ENCODE assay signal across 8 cellular contexts in genomic region chr14:41606249-41607118, GRCh38. TPM values are rescaled to one million over a fixed set of nuclear protein-coding genes. Genes with fewer than 3 reads are reported as not detected.
DNase-seq lines count a peak whose midpoint lies in the region; TF ChIP-seq lines count a peak whose summit lies in the region.

TSS of gene LRFN5 (plus strand) at chr14:41606876.

- H3K9ac ChIP-seq in GM23248, result peak within 1 kb of the TSS; percentile 76
- no peak within 1 kb of the TSS for H3K9ac ChIP-seq in endodermal cell (ENCODE audit: extremely low read depth, low read length, poor library complexity, severe bottlenecking)

- 1% methylated on average over 43 to 68 of the region's 75 CpGs for WGBS in GM23248 (ENCODE audit: low coverage in 1 of 2, low lambda C conversion rate in 2 of 2, missing lambda C conversion rate in 2 of 2), 2 experiments
- WGBS in endodermal cell (ENCODE audit: insufficient coverage in 1 of 2, insufficient read length in 1 of 2), 2 experiments, result 0 to 1% methylated on average over 13 to 75 of the region's 75 CpGs
- 0% methylated on average over 45 to 53 of the region's 75 CpGs for WGBS in mesodermal cell (ENCODE audit: insufficient coverage in 2 of 2), 2 experiments

- peak within 1 kb of the TSS; percentile 73 for H3K27ac Mint-ChIP-seq in endodermal cell

- H3K4me1 ChIP-seq in GM23248 (ENCODE audit: insufficient read depth) (peaks cover 24% of the 10 kb centered on the region), Peyer's patch (peaks cover 0 to 13% (median 0%) of the 10 kb centered on the region in 4 donors), endodermal cell (ENCODE audit: control insufficient read depth, insufficient read depth, low read length) (no peaks in the 10 kb centered on the region), mesodermal cell (ENCODE audit: control insufficient read depth, insufficient read depth, low read length, poor library complexity, severe bottlenecking) (peaks cover 4% of the 10 kb centered on the region)

- in situ Hi-C loops in GM23248 (cut with MboI), result no loop called here

- no peaks in the 10 kb centered on the region for H3K79me2 ChIP-seq in GM23248 (ENCODE audit: insufficient read depth)

- no peaks in the 10 kb centered on the region for H3K36me3 ChIP-seq in GM23248 (ENCODE audit: low read depth)
- no peaks in the 10 kb centered on the region for H3K36me3 ChIP-seq in Peyer's patch
- no peaks in the 10 kb centered on the region for H3K36me3 ChIP-seq in endodermal cell (ENCODE audit: control insufficient read depth, insufficient read depth, low read length)
- no peaks in the 10 kb centered on the region for H3K36me3 ChIP-seq in mesodermal cell (ENCODE audit: control insufficient read depth, insufficient read depth, low read length)

- DNase-seq in AG04450 (ENCODE audit: low read depth, low spot score) (no peak), GM23248 (peak; percentile 79), Peyer's patch (no peak), endodermal cell (peak; percentile 86), ureter (ENCODE audit: low spot score) (no peak), middle frontal gyrus (ENCODE audit: extremely low spot score, low spot score) (no peak), MV-4-11 (lab: John Stamatoyannopoulos, UW) (no peak)

- H3K9me2 ChIP-seq in GM23248 (ENCODE audit: insufficient read depth), result no peaks in the 10 kb centered on the region

- peaks cover 33% of the 10 kb centered on the region for H3K4me1 Mint-ChIP-seq in endodermal cell

- TF ChIP-seq CTCF in AG04450 (IDR thresholded peaks at IDR 0.05; ENCODE audit: low read depth, low read length), result no peak
- TF ChIP-seq CTCF in Peyer's patch (IDR thresholded peaks at IDR 0.05), result no peak
- peak; percentile 20 for TF ChIP-seq CTCF in endodermal cell (conservative IDR thresholded peaks at IDR 0.05)

- H3K36me3 Mint-ChIP-seq in endodermal cell (ENCODE audit: low read depth), result no peaks in the 10 kb centered on the region

- CTCF ChIA-PET in AG04450 (lab: Charles Lee), result interaction anchor here (1.0 kb wide), 1 partner anchor 224 kb away, joined by 3 read pairs; no protein-coding TSS in a partner anchor

- H3K27ac ChIP-seq in AG04450 (ENCODE audit: low read depth, low read length) (peak within 1 kb of the TSS; percentile 52), GM23248 (peak within 1 kb of the TSS; percentile 52), Peyer's patch (peak within 1 kb of the TSS in 2 of 4 donors; percentile 25 to 34), endodermal cell (ENCODE audit: low read depth, low read length) (peak within 1 kb of the TSS; percentile 26), mesodermal cell (ENCODE audit: low read depth, low read length, severe bottlenecking) (peak within 1 kb of the TSS; percentile 74)

- peak within 1 kb of the TSS; percentile 86 for H3K4me3 Mint-ChIP-seq in endodermal cell

- peaks cover 44% of the 10 kb centered on the region for H3K27me3 Mint-ChIP-seq in endodermal cell (ENCODE audit: insufficient read depth)

- H3K4me3 ChIP-seq in AG04450 (ENCODE audit: low read depth, low read length) (peak within 1 kb of the TSS; percentile 79), GM23248 (peak within 1 kb of the TSS; percentile 80), Peyer's patch (peak within 1 kb of the TSS; percentile 31 to 57 (median 40)), endodermal cell (ENCODE audit: low read length) (peak within 1 kb of the TSS; percentile 97), mesodermal cell (ENCODE audit: extremely low read depth, insufficient read depth, low read length, poor library complexity, severe bottlenecking) (peak within 1 kb of the TSS; percentile 68)

- no peaks in the 10 kb centered on the region for H3K9me3 Mint-ChIP-seq in endodermal cell

- H3K27me3 ChIP-seq in AG04450 (ENCODE audit: control insufficient read depth, insufficient read depth, low read length), result peaks cover 16% of the 10 kb centered on the region
- peaks cover 11% of the 10 kb centered on the region; the same call in 1 of the 2 replicates for H3K27me3 ChIP-seq in GM23248 (replicated peaks; ENCODE audit: insufficient read depth)
- peaks cover 0 to 18% of the 10 kb centered on the region in 2 donors for H3K27me3 ChIP-seq in Peyer's patch
- peaks cover 58% of the 10 kb centered on the region for H3K27me3 ChIP-seq in endodermal cell (ENCODE audit: control insufficient read depth, insufficient read depth, low read length, poor library complexity, severe bottlenecking)

- H2AFZ ChIP-seq in GM23248, result peak within 1 kb of the TSS; percentile 98

- peak within 1 kb of the TSS; percentile 91 for H3K4me2 ChIP-seq in GM23248 (ENCODE audit: unreplicated experiment)

- TF ChIP-seq POLR2A in Peyer's patch (IDR thresholded peaks at IDR 0.05), result no peak

- peaks cover 2% of the 10 kb centered on the region; the same call in 1 of the 2 replicates for H3F3A ChIP-seq in GM23248 (ENCODE audit: insufficient read depth)

- H4K20me1 ChIP-seq in GM23248 (ENCODE audit: insufficient read depth), result no peaks in the 10 kb centered on the region

- no peaks in the 10 kb centered on the region for H3K9me3 ChIP-seq in AG04450 (ENCODE audit: control insufficient read depth, insufficient read depth, low read length)
- no peaks in the 10 kb centered on the region for H3K9me3 ChIP-seq in GM23248 (ENCODE audit: low read depth)
- no peaks in the 10 kb centered on the region for H3K9me3 ChIP-seq in Peyer's patch
- no peaks in the 10 kb centered on the region for H3K9me3 ChIP-seq in endodermal cell (ENCODE audit: control insufficient read depth, low read length)
- H3K9me3 ChIP-seq in mesodermal cell (ENCODE audit: control insufficient read depth, low read length), result no peaks in the 10 kb centered on the region

- POLR2A ChIA-PET in AG04450 (lab: Yijun Ruan, JAX), result interaction anchor here (1.0 to 1.1 kb wide), 2 partner anchors 9 to 586 kb away, joined by 3 to 4 read pairs; no protein-coding TSS in a partner anchor

RNA-seq across cellular contexts. Expression of gene LRFN5, which starts in this region (rescaled TPM):
- polyA plus RNA-seq in AG04450 (2011; rRNA removed) (3.2 and 3.3 TPM in 2 replicates), GM23248 (2016; fragmentation: Nextera tagmentation; extraction: Ambion mirVana) (0.43 and 0.54 TPM in 2 replicates)
- 4.3 and 10.3 TPM in 2 replicates for polyA minus RNA-seq in AG04450 (2011; rRNA and poly(A)+ RNA removed)
- 0.54 and 2.1 TPM in 2 replicates for total RNA-seq in GM23248 (2014; rRNA removed; shearing (Covaris generic))
- total RNA-seq in Peyer's patch (1 to 10 TPM in 2 of 4 donors, under 1 TPM in 1, not detected in 1; 0.67 to 2.5 (median 1.7) TPM), endodermal cell (1 to 10 TPM; 1.4 to 3.2 TPM), ureter (12.6 TPM)
- 2.7 TPM for polyA plus RNA-seq in endodermal cell (2013, experiment 1 of 2)
- 2.5 TPM for polyA plus RNA-seq in endodermal cell (2013, experiment 2 of 2)
- 9.9 TPM for polyA plus RNA-seq in mesodermal cell (2013, experiment 1 of 2)
- 9.1 TPM for polyA plus RNA-seq in mesodermal cell (2013, experiment 2 of 2)

Comparison
In these comparisons a context has a peak if more than half of its experiments do, and no peak if none do; other contexts are left out.
1. DNase-seq: peak in GM23248 (single experiment) and endodermal cell (single experiment); none in AG04450 (single experiment), Peyer's patch (0 of 3), ureter (single experiment), middle frontal gyrus (single experiment) and MV-4-11 (single experiment).
2. H3K4me3 ChIP-seq: peak in every context shown above with its lines; median percentile 97 in endodermal cell; 80 in GM23248; 79 in AG04450; 68 in mesodermal cell; 40 in Peyer's patch.